Comparison of ENCODE assay signal across 30 cellular contexts in the genomic region with DNA sequence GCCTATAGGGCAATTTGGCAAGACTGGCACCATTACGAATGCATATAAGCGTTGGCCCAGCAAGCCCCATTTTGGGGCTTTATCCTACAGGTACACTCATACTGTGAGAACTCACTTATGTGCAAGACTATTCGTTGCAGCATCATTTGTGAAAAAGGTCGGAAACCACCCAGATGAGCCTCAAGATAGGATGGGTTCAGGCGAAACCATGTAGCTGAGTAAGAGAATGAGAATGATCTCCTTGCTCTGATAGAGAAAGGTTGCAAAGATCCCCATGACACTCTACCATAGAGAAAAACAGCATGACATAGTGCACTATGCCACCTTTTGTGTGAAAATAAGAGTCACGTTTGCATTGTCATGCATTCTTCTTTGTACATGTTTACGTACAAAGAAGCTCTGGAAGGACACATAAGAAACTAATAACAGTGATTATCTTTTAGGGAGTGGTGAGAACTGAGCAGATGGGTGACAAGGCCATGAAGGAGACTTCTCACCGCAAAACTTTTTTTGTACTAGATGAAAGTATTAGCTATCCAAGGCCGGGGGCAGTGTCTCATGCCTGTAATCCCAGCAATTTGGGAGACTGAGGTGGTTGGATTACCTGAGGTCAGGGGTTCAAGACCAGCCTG. TPM values are rescaled to one million over a fixed set of nuclear protein-coding genes. Genes with fewer than 3 reads are reported as not detected.
"Had no signal": no experiment of that assay in that cellular context is flagged by ENCODE, and none has a peak within 500 bp of the region (broad histone marks: within the 10 kb centered on the region; RNA-seq: fewer than 3 reads in every experiment).

No MANE protein-coding gene starts in this region.

- H3K27ac Mint-ChIP-seq: activated naive CD4-positive, alpha-beta T cell treated with anti-CD3 and anti-CD28 coated beads, Interleukin-2, amount 10 ng/mL, durations not matched to agents 7 days and 5 days; activated naive CD8-positive, alpha-beta T cell treated with anti-CD3 and anti-CD28 coated beads, Interleukin-2, amount 10 ng/mL, durations not matched to agents 7 days and 5 days; activated T-cell treated with anti-CD3 and anti-CD28 coated beads, Interleukin-2, amount 50 U/mL, for 24 hours; activated T-helper 2 cell treated with anti-CD3 and anti-CD28 coated beads, Interferon-gamma antibody, Interleukin-2, Interleukin-4, amounts not matched to agents 10 μg/mL and 5 μg/mL and 100 μg/mL, durations not matched to agents 14 hours and 24 hours and 36 hours; T-cell had no signal

- H3K27me3 ChIP-seq: MG63 had no signal

- H3K4me2 ChIP-seq: KMS-11 had no signal

- H3K9me3 Mint-ChIP-seq: activated naive CD4-positive, alpha-beta T cell treated with anti-CD3 and anti-CD28 coated beads, Interleukin-2, amount 10 ng/mL, durations not matched to agents 7 days and 5 days; activated naive CD8-positive, alpha-beta T cell treated with anti-CD3 and anti-CD28 coated beads, Interleukin-2, amount 10 ng/mL, durations not matched to agents 7 days and 5 days; activated T-cell treated with anti-CD3 and anti-CD28 coated beads, Interleukin-2, amount 50 U/mL, for 24 hours; activated T-helper 2 cell treated with anti-CD3 and anti-CD28 coated beads, Interferon-gamma antibody, Interleukin-2, Interleukin-4, amounts not matched to agents 10 μg/mL and 5 μg/mL and 100 μg/mL, durations not matched to agents 14 hours and 24 hours and 36 hours; T-cell had no signal

- H3K4me3 ChIP-seq: adrenal gland, coronary artery, MG63, SK-N-MC had no signal

- H3K27ac ChIP-seq: adrenal gland, coronary artery, KMS-11, VCaP had no signal

- H3K36me3 Mint-ChIP-seq: activated naive CD4-positive, alpha-beta T cell treated with anti-CD3 and anti-CD28 coated beads, Interleukin-2, amount 10 ng/mL, durations not matched to agents 7 days and 5 days; activated naive CD8-positive, alpha-beta T cell treated with anti-CD3 and anti-CD28 coated beads, Interleukin-2, amount 10 ng/mL, durations not matched to agents 7 days and 5 days; T-cell had no signal

- ATAC-seq: Panc1, Right ventricle myocardium inferior, T-cell had no signal

- H3K9ac ChIP-seq: KMS-11 had no signal

- H3K4me1 ChIP-seq: adrenal gland had no signal

- H3K9me3 ChIP-seq: adrenal gland, MG63 had no signal

- DNase-seq: activated CD4-positive, alpha-beta T cell treated with anti-CD3 and anti-CD28 coated beads for 4 hours; activated CD8-positive, alpha-beta memory T cell treated with anti-CD3 and anti-CD28 coated beads for 24 hours; activated gamma-delta T cell treated with Interleukin-2 at 50 U/mL for 16 hours; activated naive CD4-positive, alpha-beta T cell treated with anti-CD3 and anti-CD28 coated beads, Interleukin-2, amount 10 ng/mL, durations not matched to agents 7 days and 5 days; activated naive CD8-positive, alpha-beta T cell treated with anti-CD3 and anti-CD28 coated beads, Interleukin-2, amount 10 ng/mL, durations not matched to agents 7 days and 5 days; activated T-cell treated with anti-CD3 and anti-CD28 coated beads, Interleukin-2, amount 50 U/mL, for 24 hours; adrenal gland; anterior cingulate cortex; central memory CD4-positive, alpha-beta T cell; MG63; MV-4-11; NCI-H1092 treated with DMSO at 0.1 percent for 48 hours; NCI-H1417 treated with DMSO at 0.1 percent for 48 hours; NCI-H1694; NCI-H2029; NCI-H2107; NCI-H2171 treated with DMSO at 0.1 percent for 48 hours; NCI-H510A treated with DMSO at 0.1 percent for 48 hours; NK-92 treated with Interleukin-12 subunit alpha and Interleukin-12 subunit beta, amount 100 ng/mL, for 24 hours; OCI-M1; RPMI8226; T-cell had no signal

- H3K4me3 Mint-ChIP-seq: activated naive CD4-positive, alpha-beta T cell treated with anti-CD3 and anti-CD28 coated beads, Interleukin-2, amount 10 ng/mL, durations not matched to agents 7 days and 5 days; activated naive CD8-positive, alpha-beta T cell treated with anti-CD3 and anti-CD28 coated beads, Interleukin-2, amount 10 ng/mL, durations not matched to agents 7 days and 5 days; activated T-cell treated with anti-CD3 and anti-CD28 coated beads, Interleukin-2, amount 50 U/mL, for 24 hours; T-cell had no signal

- H3K4me1 Mint-ChIP-seq: activated naive CD4-positive, alpha-beta T cell treated with anti-CD3 and anti-CD28 coated beads, Interleukin-2, amount 10 ng/mL, durations not matched to agents 7 days and 5 days had no signal

- H3K36me3 ChIP-seq: adrenal gland, MG63 had no signal

RNA-seq across cellular contexts. Expression of a gene that starts 50.0 kb away (rescaled TPM):
- total RNA-seq: activated naive CD8-positive, alpha-beta T cell treated with anti-CD3 and anti-CD28 coated beads, Interleukin-2, amount 10 ng/mL, durations not matched to agents 7 days and 5 days; activated T-helper 2 cell treated with anti-CD3 and anti-CD28 coated beads, Interferon-gamma antibody, Interleukin-2, Interleukin-4, amounts not matched to agents 10 μg/mL and 5 μg/mL and 100 μg/mL, durations not matched to agents 14 hours and 24 hours and 36 hours; chondrocyte; Right ventricle myocardium inferior; T-cell had no signal
